In the genomic region with DNA sequence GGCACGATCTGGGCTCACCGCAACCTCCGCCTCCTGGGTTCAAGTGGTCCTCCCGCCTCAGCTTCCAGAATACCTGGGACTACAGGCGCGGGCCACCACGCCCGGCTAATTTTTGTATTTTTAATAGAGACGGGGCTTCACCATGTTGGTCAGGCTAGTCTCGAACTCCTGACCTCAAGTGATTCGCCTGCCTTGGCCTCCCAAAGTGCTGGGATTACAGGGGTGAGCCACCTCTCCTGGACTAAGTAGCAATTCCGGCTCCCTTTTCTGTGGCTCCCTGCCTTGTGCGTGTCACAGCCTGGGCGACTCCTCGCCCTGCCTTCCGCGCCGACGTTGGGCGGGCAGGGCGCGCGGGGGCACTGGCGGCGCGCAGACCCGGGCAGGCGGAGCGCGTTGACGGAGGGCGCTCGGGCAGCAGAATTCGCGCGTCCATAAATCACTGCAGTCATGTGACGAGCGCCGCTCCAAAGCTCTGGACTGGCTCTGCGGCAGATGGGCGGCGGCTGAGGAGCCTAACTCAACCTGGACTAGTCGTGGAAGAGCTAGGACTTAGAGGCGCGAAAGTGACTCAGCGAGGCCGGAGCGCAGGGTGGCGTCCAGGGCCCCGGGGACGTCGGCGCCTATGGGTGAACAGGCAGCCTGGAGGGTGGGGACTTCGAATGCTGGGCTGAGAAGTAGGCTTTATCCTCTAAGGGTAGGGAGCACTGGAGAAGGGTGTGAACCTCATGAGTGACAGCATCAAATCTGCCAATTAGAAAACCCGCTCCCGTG, we compare ENCODE assay signal across 9 cellular contexts. TPM values are rescaled to one million over a fixed set of nuclear protein-coding genes. Genes with fewer than 3 reads are reported as not detected.
DNase-seq lines count a peak whose midpoint lies in the region; ATAC-seq lines count a peak whose summit lies in the region.
"Had no signal": no experiment of that assay in that cellular context is flagged by ENCODE, and none has a peak within 500 bp of the region (broad histone marks: within the 10 kb centered on the region; RNA-seq: fewer than 3 reads in every experiment).

No MANE protein-coding gene starts in this region.

- no peaks in the 10 kb centered on the region for H4K20me1 ChIP-seq in GM23248 (ENCODE audit: insufficient read depth)

- peaks cover 9% of the 10 kb centered on the region; the same call in 1 of the 2 replicates for H3F3A ChIP-seq in GM23248 (ENCODE audit: insufficient read depth)

- peaks cover 5% of the 10 kb centered on the region; the same call in 1 of the 2 replicates for H3K36me3 ChIP-seq in GM23248 (ENCODE audit: low read depth)

- H3K9ac ChIP-seq in GM23248: peak overlapping the region; percentile 98

- H3K4me1 ChIP-seq in GM23248 (ENCODE audit: insufficient read depth): peaks cover 8% of the 10 kb centered on the region

- WGBS in GM23248 (ENCODE audit: low coverage in 1 of 2, low lambda C conversion rate in 2 of 2, missing lambda C conversion rate in 2 of 2), 2 experiments: 10 to 11% methylated on average over 44 to 48 of the region's 56 CpGs

- peak overlapping the region; percentile 82 for H3K4me3 ChIP-seq in GM23248
- H3K4me3 ChIP-seq: SK-N-MC had no signal

- H3K79me2 ChIP-seq in GM23248 (ENCODE audit: insufficient read depth): peaks cover 32% of the 10 kb centered on the region

- peak overlapping the region; percentile 67 for H3K27ac ChIP-seq in GM23248
- H3K27ac ChIP-seq: SK-N-MC had no signal

- H3K27me3 ChIP-seq in GM23248 (replicated peaks; ENCODE audit: insufficient read depth): no peaks in the 10 kb centered on the region

- no peaks in the 10 kb centered on the region for H3K9me3 ChIP-seq in GM23248 (ENCODE audit: low read depth)

- H3K4me2 ChIP-seq in GM23248 (ENCODE audit: unreplicated experiment): peak overlapping the region; percentile 89

- H3K9me2 ChIP-seq in GM23248 (ENCODE audit: insufficient read depth): no peaks in the 10 kb centered on the region

- in situ Hi-C loops in GM23248 (cut with MboI): no loop called here

- intact Hi-C loops in left cardiac atrium (cut with DNase I): no loop called here

- H2AFZ ChIP-seq in GM23248: peak overlapping the region; percentile 90

- ATAC-seq in left cardiac atrium: peak; percentile 53 to 88
- ATAC-seq in HG02588 (IDR thresholded peaks at IDR 0.05; ENCODE audit: unreplicated experiment): no peak

- peak; percentile 93 for DNase-seq in COLO668 (lab: John Stamatoyannopoulos, UW; ENCODE audit: unreplicated experiment)
- peak; percentile 94 for DNase-seq in GM23248
- DNase-seq in NCI-H524 treated with DMSO at 0.1 percent for 48 hours (lab: John Stamatoyannopoulos, UW): peak; percentile 87
- DNase-seq in amniotic epithelial cell (ENCODE audit: low read depth): peak; percentile 89
- DNase-seq in left cardiac atrium: peak; percentile 81
- DNase-seq in renal cortical epithelial cell (ENCODE audit: low read depth): peak; percentile 84
- DNase-seq in pons (ENCODE audit: low spot score): no peak

RNA-seq across cellular contexts. Expression of gene CIZ1, which starts 1.4 kb away (rescaled TPM):
- 39.1 and 48.5 TPM in 2 replicates for total RNA-seq in GM23248 (2014; rRNA removed; shearing (Covaris generic))
- polyA plus RNA-seq in GM23248 (2016; fragmentation: Nextera tagmentation; extraction: Ambion mirVana): 73.1 and 74.7 TPM in 2 replicates
- total RNA-seq in left cardiac atrium (10 to 100 TPM; 67.1 to 68.5 TPM), renal cortical epithelial cell (10.9 and 38.1 TPM in 2 replicates)

RNA-seq across cellular contexts. Expression of gene DNM1, which starts 10.4 kb away (rescaled TPM):
- total RNA-seq in GM23248 (2014; rRNA removed; shearing (Covaris generic)): 11.3 and 12.1 TPM in 2 replicates
- 13.7 and 19.0 TPM in 2 replicates for polyA plus RNA-seq in GM23248 (2016; fragmentation: Nextera tagmentation; extraction: Ambion mirVana)
- total RNA-seq in left cardiac atrium: 10 to 100 TPM; 11.3 to 14.0 TPM
- 9.2 and 33.5 TPM in 2 replicates for total RNA-seq in renal cortical epithelial cell

RNA-seq across cellular contexts. Expression of gene BBLN, which starts 32.7 kb away (rescaled TPM):
- 229 and 315 TPM in 2 replicates for total RNA-seq in GM23248 (2014; rRNA removed; shearing (Covaris generic))
- 137 and 142 TPM in 2 replicates for polyA plus RNA-seq in GM23248 (2016; fragmentation: Nextera tagmentation; extraction: Ambion mirVana)
- total RNA-seq in left cardiac atrium: 10 to 100 TPM; 45.3 to 46.2 TPM
- total RNA-seq in renal cortical epithelial cell: 60.3 and 79.9 TPM in 2 replicates

RNA-seq across cellular contexts. Expression of gene LCN2, which starts 43.5 kb away (rescaled TPM):
- total RNA-seq in GM23248 (2014; rRNA removed; shearing (Covaris generic)): not detected in 2 replicates
- not detected in 2 replicates for polyA plus RNA-seq in GM23248 (2016; fragmentation: Nextera tagmentation; extraction: Ambion mirVana)
- total RNA-seq in left cardiac atrium (under 1 TPM in 1 of 2 donors, not detected in 1; 0.38 TPM), renal cortical epithelial cell (23.6 and 38.2 TPM in 2 replicates)
